In genomic region chr20:47453167-47453782, GRCh38 we compare ENCODE assay signal across 8 cellular contexts. TPM values are rescaled to one million over a fixed set of nuclear protein-coding genes. Genes with fewer than 3 reads are reported as not detected.
A peak's percentile ranks its signal among the peaks of the same experiment; 100 is the strongest.
DNase-seq lines count a peak whose midpoint lies in the region; ATAC-seq and TF ChIP-seq lines count a peak whose summit lies in the region.

No MANE protein-coding gene starts in this region.

- H3K36me3 ChIP-seq in BLaER1 (no peaks in the 10 kb centered on the region), left lung (no peaks in the 10 kb centered on the region), tibial nerve (no peaks in the 10 kb centered on the region)
- no peaks in the 10 kb centered on the region for H3K36me3 ChIP-seq in effector memory CD4-positive, alpha-beta T cell (ENCODE audit: control insufficient read depth, insufficient read depth, low read length)

- no peaks in the 10 kb centered on the region for H4K20me1 ChIP-seq in BLaER1

- peak overlapping the region; percentile 52 for H3K4me3 Mint-ChIP-seq in activated CD8-positive, alpha-beta memory T cell treated with anti-CD3 and anti-CD28 coated beads, Interleukin-2, amount 10 ng/mL, durations not matched to agents 7 days and 5 days

- no peaks in the 10 kb centered on the region for H3K9me3 ChIP-seq in BLaER1
- H3K9me3 ChIP-seq in left lung, result no peaks in the 10 kb centered on the region
- no peaks in the 10 kb centered on the region for H3K9me3 ChIP-seq in tibial nerve
- no peaks in the 10 kb centered on the region for H3K9me3 ChIP-seq in effector memory CD4-positive, alpha-beta T cell (ENCODE audit: control insufficient read depth, low read length)

- no peaks in the 10 kb centered on the region for H3K27me3 Mint-ChIP-seq in activated CD8-positive, alpha-beta memory T cell treated with anti-CD3 and anti-CD28 coated beads, Interleukin-2, amount 10 ng/mL, durations not matched to agents 7 days and 5 days

- H3K27me3 ChIP-seq in BLaER1, result no peaks in the 10 kb centered on the region
- H3K27me3 ChIP-seq in left lung, result no peaks in the 10 kb centered on the region
- H3K27me3 ChIP-seq in dorsolateral prefrontal cortex, result no peaks in the 10 kb centered on the region
- no peaks in the 10 kb centered on the region for H3K27me3 ChIP-seq in tibial nerve
- no peaks in the 10 kb centered on the region for H3K27me3 ChIP-seq in effector memory CD4-positive, alpha-beta T cell (replicated peaks; ENCODE audit: control insufficient read depth, insufficient read depth, low read length, poor library complexity, severe bottlenecking)

- H3K4me3 ChIP-seq in BLaER1, result no peak overlapping the region
- no peak overlapping the region for H3K4me3 ChIP-seq in left lung
- no peak overlapping the region for H3K4me3 ChIP-seq in dorsolateral prefrontal cortex
- H3K4me3 ChIP-seq in tibial nerve, result no peak overlapping the region
- no peak overlapping the region for H3K4me3 ChIP-seq in effector memory CD4-positive, alpha-beta T cell (ENCODE audit: insufficient read depth, low read depth, low read length, poor library complexity, severe bottlenecking)

- intact Hi-C loops in left lung (cut with DNase I) (no loop called here), dorsolateral prefrontal cortex (cut with DNase I) (no loop called here)

- no peak for TF ChIP-seq CTCF in left lung (IDR thresholded peaks at IDR 0.05)
- TF ChIP-seq CTCF in dorsolateral prefrontal cortex (IDR thresholded peaks at IDR 0.05 in 54 of 56, conservative IDR thresholded peaks at IDR 0.05 in 2 of 56; ENCODE audit: low read depth in 1 of 56, partially characterized antibody in 56 of 56), result no peak
- no peak for TF ChIP-seq CTCF in tibial nerve (IDR thresholded peaks at IDR 0.05)

- peak overlapping the region; percentile 89 for H3K27ac Mint-ChIP-seq in activated CD8-positive, alpha-beta memory T cell treated with anti-CD3 and anti-CD28 coated beads, Interleukin-2, amount 10 ng/mL, durations not matched to agents 7 days and 5 days

- peaks cover 4% of the 10 kb centered on the region for H3K9me3 Mint-ChIP-seq in activated CD8-positive, alpha-beta memory T cell treated with anti-CD3 and anti-CD28 coated beads, Interleukin-2, amount 10 ng/mL, durations not matched to agents 7 days and 5 days (ENCODE audit: low read depth)

- TF ChIP-seq EP300 in tibial nerve (IDR thresholded peaks at IDR 0.05), result no peak

- TF ChIP-seq POLR2A in tibial nerve (IDR thresholded peaks at IDR 0.05), result no peak

- no peak overlapping the region for H3K9ac ChIP-seq in BLaER1

- peaks cover 37% of the 10 kb centered on the region for H3K4me1 Mint-ChIP-seq in activated CD8-positive, alpha-beta memory T cell treated with anti-CD3 and anti-CD28 coated beads, Interleukin-2, amount 10 ng/mL, durations not matched to agents 7 days and 5 days

- peaks cover 7% of the 10 kb centered on the region for H3K36me3 Mint-ChIP-seq in activated CD8-positive, alpha-beta memory T cell treated with anti-CD3 and anti-CD28 coated beads, Interleukin-2, amount 10 ng/mL, durations not matched to agents 7 days and 5 days

- 41 to 42% methylated on average over 4 of the region's 4 CpGs for WGBS in tibial nerve, 2 donors

- CTCF ChIA-PET in activated CD8-positive, alpha-beta memory T cell treated with anti-CD3 and anti-CD28 coated beads, Interleukin-2, amount 10 ng/mL, durations not matched to agents 7 days and 5 days (lab: Charles Lee), result interaction anchor here (0.5 to 1.7 kb wide), 10 partner anchors 15 to 167 kb away, joined by 3 to 5 read pairs (median 4); partner anchors contain the start of gene NCOA3

- peak; percentile 86 for DNase-seq in activated CD8-positive, alpha-beta memory T cell treated with anti-CD3 and anti-CD28 coated beads, Interleukin-2, amount 10 ng/mL, durations not matched to agents 7 days and 5 days
- DNase-seq in left lung, result no peak
- DNase-seq in dorsolateral prefrontal cortex, result no peak
- no peak for DNase-seq in tibial nerve (ENCODE audit: low spot score in 2 of 2)
- DNase-seq in effector memory CD4-positive, alpha-beta T cell, result no peak

- H3K4me1 ChIP-seq in BLaER1 (peaks cover 18% of the 10 kb centered on the region), left lung (peaks cover 0 to 13% of the 10 kb centered on the region in 2 donors), tibial nerve (peaks cover 0 to 6% (median 0%) of the 10 kb centered on the region in 4 donors)
- H3K4me1 ChIP-seq in effector memory CD4-positive, alpha-beta T cell (ENCODE audit: control insufficient read depth, insufficient read depth, low read length, poor library complexity, severe bottlenecking), result no peaks in the 10 kb centered on the region

- ATAC-seq in GM19397 (IDR thresholded peaks at IDR 0.05; ENCODE audit: unreplicated experiment) (peak; percentile 91), HG03520 (IDR thresholded peaks at IDR 0.05; ENCODE audit: unreplicated experiment) (peak; percentile 80), left lung (peak; percentile 13)
- peak; percentile 92 for ATAC-seq in activated CD8-positive, alpha-beta memory T cell treated with anti-CD3 and anti-CD28 coated beads, Interleukin-2, amount 10 ng/mL, durations not matched to agents 7 days and 5 days

- no peak overlapping the region for H3K27ac ChIP-seq in BLaER1
- H3K27ac ChIP-seq in left lung, result no peak overlapping the region
- H3K27ac ChIP-seq in dorsolateral prefrontal cortex, result no peak overlapping the region
- H3K27ac ChIP-seq in tibial nerve, result no peak overlapping the region
- H3K27ac ChIP-seq in effector memory CD4-positive, alpha-beta T cell (ENCODE audit: insufficient read depth, low read length, poor library complexity, severe bottlenecking), result no peak overlapping the region

- H3K4me2 ChIP-seq in BLaER1, result peak overlapping the region; percentile 27

RNA-seq across cellular contexts. Expression of gene NCOA3, which starts 48.4 kb away (rescaled TPM):
- 10 to 100 TPM; 74.9 to 75.8 TPM for total RNA-seq in activated CD8-positive, alpha-beta memory T cell treated with anti-CD3 and anti-CD28 coated beads, Interleukin-2, amount 10 ng/mL, durations not matched to agents 7 days and 5 days
- total RNA-seq in left lung (10 to 100 TPM; 34.5 to 41.4 TPM), dorsolateral prefrontal cortex (10 to 100 TPM; 15.5 to 33.7 (median 20.9) TPM), tibial nerve (10 to 100 TPM; 38.0 to 48.9 (median 40.7) TPM)

Comparison
In these comparisons a context has a peak if more than half of its experiments do, and no peak if none do; other contexts are left out.
1. ATAC-seq: peak in every context shown above with its lines; median percentile 92 in activated CD8-positive, alpha-beta memory T cell treated with anti-CD3 and anti-CD28 coated beads, Interleukin-2, amount 10 ng/mL, durations not matched to agents 7 days and 5 days; 91 in GM19397; 80 in HG03520; 13 in left lung.